Comparison of ENCODE assay signal across 28 cellular contexts in genomic region chr13:88932950-88933349, GRCh38.
A peak's percentile ranks its signal among the peaks of the same experiment; 100 is the strongest.
DNase-seq lines count a peak whose midpoint lies in the region; ATAC-seq and TF ChIP-seq lines count a peak whose summit lies in the region.
"Had no signal": no experiment of that assay in that cellular context is flagged by ENCODE, and none has a peak within 500 bp of the region (broad histone marks: within the 10 kb centered on the region; RNA-seq: fewer than 3 reads in every experiment).

No MANE protein-coding gene starts in this region.

- ATAC-seq in DND-41 (ENCODE audit: insufficient read depth, low read depth) (peak; percentile 72), left lung (peak; percentile 63), omental fat pad (ENCODE audit: low FRiP score) (no peak)
- ATAC-seq: activated CD4-positive, CD25-positive, alpha-beta regulatory T cell treated with anti-CD3 and anti-CD28 coated beads, Interleukin-2, amount 50 U/mL, for 24 hours; activated T-helper 17 cell treated with anti-CD3 and anti-CD28 coated beads, Interleukin-2, amount 50 U/mL, for 72 hours; right cardiac atrium had no signal

- peak overlapping the region; percentile 57 for H3K4me2 ChIP-seq in BLaER1
- H3K4me2 ChIP-seq in DND-41 (ENCODE audit: insufficient read depth, low read length), result peak overlapping the region; percentile 56

- no peaks in the 10 kb centered on the region for H3K79me2 ChIP-seq in DND-41 (ENCODE audit: insufficient read depth, low read length)

- H4K20me1 ChIP-seq in BLaER1 (no peaks in the 10 kb centered on the region), DND-41 (ENCODE audit: insufficient read depth, low read length) (no peaks in the 10 kb centered on the region)

- DNase-seq in DND-41 (no peak), NAMALWA (ENCODE audit: low spot score) (peak; percentile 17), left lung (no peak), NCI-H1105 treated with DMSO at 0.1 percent for 48 hours (lab: John Stamatoyannopoulos, UW) (no peak), T-helper 9 cell (no peak), omental fat pad (ENCODE audit: low spot score) (no peak)
- DNase-seq: activated CD4-positive, alpha-beta memory T cell treated with anti-CD3 and anti-CD28 coated beads, Interleukin-2, amount 10 ng/mL, durations not matched to agents 7 days and 5 days; activated naive CD4-positive, alpha-beta T cell treated with anti-CD3 and anti-CD28 coated beads, Interleukin-2, amount 50 U/mL, for 16 hours; aorta; Calu3; EL; foreskin melanocyte; GM23248; heart right ventricle; HFFc6; Kasumi-1; NCI-H1417; NCI-H2107; NCI-H446 treated with DMSO at 0.1 percent for 48 hours; right cardiac atrium; stimulated activated CD4-positive, alpha-beta T cell treated with anti-CD3 and anti-CD28 coated beads, Interleukin-2, amount 100 ng/mL, for 48 hours; substantia nigra; T-cell; upper lobe of left lung had no signal

- peaks cover 3% of the 10 kb centered on the region; the same call in 1 of the 2 replicates for H3K9me3 ChIP-seq in BLaER1
- H3K9me3 ChIP-seq in DND-41 (ENCODE audit: insufficient read depth, low read length, severe bottlenecking), result no peaks in the 10 kb centered on the region
- H3K9me3 ChIP-seq in left lung, result no peaks in the 10 kb centered on the region
- H3K9me3 ChIP-seq: heart right ventricle, SJSA1, upper lobe of left lung had no signal

- H3K27ac ChIP-seq in BLaER1, result peak overlapping the region; percentile 62
- H3K27ac ChIP-seq in DND-41 (ENCODE audit: low read length), result peak overlapping the region; percentile 57
- H3K27ac ChIP-seq in left lung, result no peak overlapping the region
- H3K27ac ChIP-seq: GM23248, heart right ventricle, SJSA1, upper lobe of left lung had no signal

- TF ChIP-seq CTCF in DND-41 (IDR thresholded peaks at IDR 0.05; ENCODE audit: borderline replicate concordance, extremely low read depth, low read length, poor library complexity, severe bottlenecking), result no peak
- TF ChIP-seq CTCF in left lung (IDR thresholded peaks at IDR 0.05), result no peak
- TF ChIP-seq CTCF in omental fat pad (IDR thresholded peaks at IDR 0.05), result no peak

- peaks cover 29% of the 10 kb centered on the region for H3K4me1 ChIP-seq in BLaER1
- peaks cover 17% of the 10 kb centered on the region for H3K4me1 ChIP-seq in DND-41 (ENCODE audit: insufficient read depth, low read length)
- H3K4me1 ChIP-seq in left lung, result no peaks in the 10 kb centered on the region
- H3K4me1 ChIP-seq: heart right ventricle, SJSA1, upper lobe of left lung had no signal

- no peak overlapping the region for H3K9ac ChIP-seq in BLaER1
- peak overlapping the region; percentile 10 for H3K9ac ChIP-seq in DND-41 (ENCODE audit: low read depth, low read length)
- H3K9ac ChIP-seq: GM23248 had no signal

- intact Hi-C loops in left lung (cut with DNase I), result no loop called here

- H3K27me3 ChIP-seq in BLaER1 (no peaks in the 10 kb centered on the region), DND-41 (ENCODE audit: insufficient read depth, low read length, poor library complexity) (no peaks in the 10 kb centered on the region), left lung (no peaks in the 10 kb centered on the region)
- H3K27me3 ChIP-seq: heart right ventricle, SJSA1, upper lobe of left lung had no signal

- H3K4me3 ChIP-seq in BLaER1, result no peak overlapping the region
- no peak overlapping the region; a peak in 1 of 4 replicates for H3K4me3 ChIP-seq in DND-41 (ENCODE audit: low read depth in 1 of 2, low read length in 2 of 2)
- no peak overlapping the region for H3K4me3 ChIP-seq in left lung
- H3K4me3 ChIP-seq: GM23248, heart right ventricle, SJSA1, upper lobe of left lung had no signal

- peak overlapping the region; percentile 56 for H2AFZ ChIP-seq in DND-41 (ENCODE audit: low read depth, low read length)
- H2AFZ ChIP-seq: GM23248 had no signal

- H3K36me3 ChIP-seq in BLaER1 (no peaks in the 10 kb centered on the region), DND-41 (ENCODE audit: insufficient read depth, low read length) (no peaks in the 10 kb centered on the region), left lung (no peaks in the 10 kb centered on the region)
- H3K36me3 ChIP-seq: heart right ventricle, SJSA1, upper lobe of left lung had no signal

Comparison
In these comparisons a context has a peak if more than half of its experiments do, and no peak if none do; other contexts are left out.
1. H3K27ac ChIP-seq: peak in BLaER1 (single experiment) and DND-41 (single experiment); none in left lung (0 of 2).